In genomic region chr6:129233458-129234134, GRCh38 we compare ENCODE assay signal across 16 cellular contexts.
DNase-seq lines count a peak whose midpoint lies in the region; ATAC-seq lines count a peak whose summit lies in the region.
"Had no signal": no experiment of that assay in that cellular context is flagged by ENCODE, and none has a peak within 500 bp of the region (broad histone marks: within the 10 kb centered on the region; RNA-seq: fewer than 3 reads in every experiment).

No MANE protein-coding gene starts in this region.

- DNase-seq in memory B cell (ENCODE audit: low spot score in 2 of 2) (no peak), NCI-H187 (lab: John Stamatoyannopoulos, UW) (no peak), SKM-1 (lab: John Stamatoyannopoulos, UW; ENCODE audit: unreplicated experiment) (no peak), GOT3 (lab: John Stamatoyannopoulos, UW) (no peak)
- DNase-seq: activated CD4-positive, CD25-positive, alpha-beta regulatory T cell treated with anti-CD3 and anti-CD28 coated beads, Interleukin-2, amount 50 U/mL, for 72 hours; CD4-positive, alpha-beta T cell; lower lobe of right lung; NCI-H1930; testis had no signal

- peaks cover 1% of the 10 kb centered on the region for H3K27me3 Mint-ChIP-seq in memory B cell

- ATAC-seq in GM18909 (IDR thresholded peaks at IDR 0.05; ENCODE audit: poor library complexity, unreplicated experiment), result peak; percentile 46
- peak; percentile 59 for ATAC-seq in GM21723 (IDR thresholded peaks at IDR 0.05; ENCODE audit: unreplicated experiment)
- ATAC-seq in HG03439 (IDR thresholded peaks at IDR 0.05; ENCODE audit: unreplicated experiment), result peak; percentile 45
- ATAC-seq in memory B cell (ENCODE audit: low read depth), result peak; percentile 77
- no peak for ATAC-seq in HG02623 (IDR thresholded peaks at IDR 0.05; ENCODE audit: unreplicated experiment)
- ATAC-seq: lower lobe of right lung, SK-N-SH treated with all-trans-retinoic acid at 6 μM for 48 hours had no signal

- H3K36me3 Mint-ChIP-seq in memory B cell, result no peaks in the 10 kb centered on the region
- H3K36me3 Mint-ChIP-seq: neural progenitor cell had no signal

- H3K9me3 Mint-ChIP-seq in memory B cell, result peaks cover 2% of the 10 kb centered on the region
- H3K9me3 Mint-ChIP-seq: activated T-helper 1 cell treated with anti-CD3 and anti-CD28 coated beads, Interleukin-12 subunit alpha, Interleukin-12 subunit beta, Interleukin-2, Interleukin-4 antibody, amounts not matched to agents 30 ng/mL and 10 ng/mL and 1 ng/mL, durations not matched to agents 14 hours and 24 hours and 36 hours; CD4-positive, alpha-beta T cell had no signal

- H3K4me3 Mint-ChIP-seq in memory B cell, result peak overlapping the region; percentile 57
- H3K4me3 Mint-ChIP-seq: activated T-helper 1 cell treated with anti-CD3 and anti-CD28 coated beads, Interleukin-12 subunit alpha, Interleukin-12 subunit beta, Interleukin-2, Interleukin-4 antibody, amounts not matched to agents 30 ng/mL and 10 ng/mL and 1 ng/mL, durations not matched to agents 14 hours and 24 hours and 36 hours; CD4-positive, alpha-beta T cell; neural progenitor cell had no signal

- no peak overlapping the region for H3K27ac Mint-ChIP-seq in memory B cell
- H3K27ac Mint-ChIP-seq: activated T-helper 1 cell treated with anti-CD3 and anti-CD28 coated beads, Interleukin-12 subunit alpha, Interleukin-12 subunit beta, Interleukin-2, Interleukin-4 antibody, amounts not matched to agents 30 ng/mL and 10 ng/mL and 1 ng/mL, durations not matched to agents 14 hours and 24 hours and 36 hours; CD4-positive, alpha-beta T cell; neural progenitor cell had no signal

- H3K4me1 Mint-ChIP-seq in memory B cell, result peaks cover 16% of the 10 kb centered on the region
